ENCODE assay signal across 9 cellular contexts in the genomic region with DNA sequence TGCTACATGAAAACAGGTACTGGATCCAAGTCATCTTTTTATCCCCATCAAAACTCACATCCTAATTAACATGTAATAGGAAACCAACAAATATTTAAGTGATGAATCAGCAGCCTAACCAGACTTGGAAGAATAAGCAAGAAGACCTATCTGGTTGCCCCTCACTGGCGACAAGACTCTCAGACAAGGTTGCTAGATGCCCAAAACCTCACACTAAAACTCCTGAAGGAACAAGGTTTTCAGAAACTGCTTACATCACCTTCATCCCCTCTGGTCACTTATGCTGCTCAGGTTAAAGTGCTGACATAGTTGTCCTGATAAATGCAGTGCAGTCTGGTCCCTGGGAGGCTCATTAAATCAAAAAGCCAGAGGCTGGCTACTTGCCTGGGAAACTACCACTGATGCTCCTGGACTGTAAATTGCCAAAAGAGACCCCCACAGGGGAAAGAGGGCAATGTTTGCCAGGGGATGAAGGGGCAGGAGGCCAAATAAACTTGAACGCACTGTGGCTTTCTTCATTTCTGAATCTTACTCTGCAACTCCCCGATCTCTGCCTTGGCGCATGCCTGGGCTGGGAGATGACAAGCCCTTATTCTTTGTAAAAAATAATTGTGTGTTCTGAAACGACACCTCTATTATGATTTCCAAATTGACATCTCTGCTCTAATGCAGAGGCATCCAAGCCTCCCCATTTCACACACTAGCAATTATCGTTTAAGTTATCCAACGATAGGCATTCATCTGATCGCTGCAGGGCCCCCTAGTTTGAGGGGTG.
DNase-seq lines count a peak whose midpoint lies in the region; ATAC-seq and TF ChIP-seq lines count a peak whose summit lies in the region.
"Had no signal": no experiment of that assay in that cellular context is flagged by ENCODE, and none has a peak within 500 bp of the region (broad histone marks: within the 10 kb centered on the region; RNA-seq: fewer than 3 reads in every experiment).

No MANE protein-coding gene starts in this region.

- TF ChIP-seq EP300 in SK-N-SH (IDR thresholded peaks at IDR 0.05; ENCODE audit: borderline replicate concordance in 1 of 2, low read depth in 1 of 2, low read length in 1 of 2), result no peak

- H3K9me3 Mint-ChIP-seq in stimulated activated effector memory CD8-positive, alpha-beta T cell treated with anti-CD3 and anti-CD28 coated beads, Interleukin-12 subunit alpha, Interleukin-12 subunit beta, amount 100 ng/mL, for 72 hours, result no peaks in the 10 kb centered on the region
- H3K9me3 Mint-ChIP-seq: T-cell had no signal

- H3K27ac Mint-ChIP-seq in stimulated activated effector memory CD8-positive, alpha-beta T cell treated with anti-CD3 and anti-CD28 coated beads, Interleukin-12 subunit alpha, Interleukin-12 subunit beta, amount 100 ng/mL, for 72 hours, result peak overlapping the region; percentile 50
- H3K27ac Mint-ChIP-seq: T-cell had no signal

- CTCF ChIA-PET in SK-N-SH (lab: Yijun Ruan, JAX), result interaction anchor here (3.2 to 3.5 kb wide), 2 partner anchors 8 to 17 kb away, joined by 10 to 21 read pairs; no protein-coding TSS in a partner anchor

- H3K27me3 ChIP-seq in SK-N-SH (ENCODE audit: insufficient read depth) (no peaks in the 10 kb centered on the region), fibroblast of lung (ENCODE audit: control insufficient read depth, insufficient read depth, low read length) (no peaks in the 10 kb centered on the region), body of pancreas (no peaks in the 10 kb centered on the region)

- H3K4me1 Mint-ChIP-seq in stimulated activated effector memory CD8-positive, alpha-beta T cell treated with anti-CD3 and anti-CD28 coated beads, Interleukin-12 subunit alpha, Interleukin-12 subunit beta, amount 100 ng/mL, for 72 hours, result peaks cover 15% of the 10 kb centered on the region

- H3K4me2 ChIP-seq in SK-N-SH (0 out of 2 replicates have a peak overlapping the region, but pooled peaks have one; percentile 14), fibroblast of lung (ENCODE audit: extremely low read depth, insufficient read depth, low read length) (no peak overlapping the region)

- H3F3A ChIP-seq in SK-N-SH (replicated peaks; ENCODE audit: insufficient read depth), result peaks cover 17% of the 10 kb centered on the region

- H3K9me3 ChIP-seq in SK-N-SH (no peaks in the 10 kb centered on the region), fibroblast of lung (ENCODE audit: control insufficient read depth, insufficient read depth, low read depth, low read length) (no peaks in the 10 kb centered on the region), body of pancreas (no peaks in the 10 kb centered on the region)

- no peak for TF ChIP-seq RAD21 in SK-N-SH (IDR thresholded peaks at IDR 0.05; ENCODE audit: low read length)

- 94% methylated on average over 8 of the region's 8 CpGs for WGBS in SK-N-SH (ENCODE audit: low lambda C conversion rate)
- 89 to 93% methylated on average over 8 of the region's 8 CpGs for WGBS in body of pancreas, 2 donors

- H3K79me2 ChIP-seq in SK-N-SH (ENCODE audit: insufficient read depth), result peaks cover 91% of the 10 kb centered on the region
- peaks cover 11% of the 10 kb centered on the region for H3K79me2 ChIP-seq in fibroblast of lung (ENCODE audit: control insufficient read depth, insufficient read depth, low read length)

- no peak overlapping the region for H2AFZ ChIP-seq in SK-N-SH (ENCODE audit: low read depth)
- H2AFZ ChIP-seq in fibroblast of lung (ENCODE audit: low read length), result no peak overlapping the region

- TF ChIP-seq POLR2A in body of pancreas (IDR thresholded peaks at IDR 0.05), result no peak

- no peak for TF ChIP-seq CTCF in SK-N-SH (IDR thresholded peaks at IDR 0.05)
- no peak for TF ChIP-seq CTCF in fibroblast of lung (conservative IDR thresholded peaks at IDR 0.05 in 1 of 2, IDR thresholded peaks at IDR 0.05 in 1 of 2; ENCODE audit: low read depth in 1 of 2, low read length in 2 of 2)
- no peak for TF ChIP-seq CTCF in GM10266 (IDR thresholded peaks at IDR 0.05; ENCODE audit: control insufficient read depth, insufficient read depth, low read depth, missing control alignments)
- TF ChIP-seq CTCF in body of pancreas (IDR thresholded peaks at IDR 0.05), result no peak

- H3K4me1 ChIP-seq in SK-N-SH (ENCODE audit: control insufficient read depth in 1 of 2, insufficient read depth in 2 of 2, low read depth in 1 of 2, low read length in 1 of 2), result peaks cover 6 to 43% of the 10 kb centered on the region in 2 experiments; a peak in 3 of 4 replicates
- peaks cover 5% of the 10 kb centered on the region for H3K4me1 ChIP-seq in fibroblast of lung (ENCODE audit: control insufficient read depth, extremely low read depth, insufficient read depth, low read length)
- H3K4me1 ChIP-seq in body of pancreas, result peaks cover 24% of the 10 kb centered on the region

- H3K27ac ChIP-seq in SK-N-SH (ENCODE audit: low read depth in 2 of 2, low read length in 1 of 2) (peak overlapping the region; percentile 23 to 43; a peak in 2 of 4 replicates), fibroblast of lung (ENCODE audit: insufficient read depth, low read length) (no peak overlapping the region), body of pancreas (no peak overlapping the region)

- no peak overlapping the region for H3K4me3 Mint-ChIP-seq in stimulated activated effector memory CD8-positive, alpha-beta T cell treated with anti-CD3 and anti-CD28 coated beads, Interleukin-12 subunit alpha, Interleukin-12 subunit beta, amount 100 ng/mL, for 72 hours
- H3K4me3 Mint-ChIP-seq: T-cell had no signal

- no peaks in the 10 kb centered on the region for H3K9me2 ChIP-seq in SK-N-SH

- ATAC-seq in left ventricle myocardium superior (peak; percentile 24), Right ventricle myocardium superior (ENCODE audit: poor library complexity) (no peak), body of pancreas (no peak)
- ATAC-seq in stimulated activated effector memory CD8-positive, alpha-beta T cell treated with anti-CD3 and anti-CD28 coated beads, Interleukin-12 subunit alpha, Interleukin-12 subunit beta, amount 100 ng/mL, for 72 hours, result no peak
- ATAC-seq: T-cell had no signal

- H3K36me3 Mint-ChIP-seq in stimulated activated effector memory CD8-positive, alpha-beta T cell treated with anti-CD3 and anti-CD28 coated beads, Interleukin-12 subunit alpha, Interleukin-12 subunit beta, amount 100 ng/mL, for 72 hours, result peaks cover 6% of the 10 kb centered on the region

- peaks cover 52% of the 10 kb centered on the region for H4K20me1 ChIP-seq in SK-N-SH (ENCODE audit: insufficient read depth)
- no peaks in the 10 kb centered on the region for H4K20me1 ChIP-seq in fibroblast of lung (ENCODE audit: control insufficient read depth, extremely low read depth, insufficient read depth, low read length)

- H3K36me3 ChIP-seq in SK-N-SH (replicated peaks in 1 of 2; ENCODE audit: control insufficient read depth in 1 of 2, insufficient read depth in 2 of 2, low read length in 1 of 2) (peaks cover 0 to 5% of the 10 kb centered on the region in 2 experiments), fibroblast of lung (ENCODE audit: control insufficient read depth, insufficient read depth, low read length) (no peaks in the 10 kb centered on the region), body of pancreas (replicated peaks in 1 of 2; ENCODE audit: insufficient read depth in 1 of 2, low read depth in 2 of 2) (no peaks in the 10 kb centered on the region)

- DNase-seq in left ventricle myocardium superior (no peak), Right ventricle myocardium superior (no peak), SK-N-SH (no peak), fibroblast of lung (ENCODE audit: low read depth in 2 of 2) (peak; percentile 61 to 87), GM10266 (ENCODE audit: extremely low spot score) (no peak), amniotic stem cell (lab: John Stamatoyannopoulos, UW) (no peak), body of pancreas (no peak)
- DNase-seq in stimulated activated effector memory CD8-positive, alpha-beta T cell treated with anti-CD3 and anti-CD28 coated beads, Interleukin-12 subunit alpha, Interleukin-12 subunit beta, amount 100 ng/mL, for 72 hours (ENCODE audit: low spot score in 2 of 2), result no peak
- DNase-seq: T-cell had no signal

- intact Hi-C loops in left ventricle myocardium superior (cut with micrococcal nuclease) (no loop called here), Right ventricle myocardium superior (cut with DNase I) (no loop called here), body of pancreas (cut with DNase I) (no loop called here)

- POLR2A ChIA-PET in SK-N-SH (lab: Yijun Ruan, JAX), result no interaction called here

- H3K4me3 ChIP-seq in SK-N-SH (ENCODE audit: low read depth in 2 of 2, low read length in 1 of 2) (no peak overlapping the region), fibroblast of lung (replicated peaks in 1 of 4; ENCODE audit: control extremely low read depth in 1 of 4, insufficient read depth in 1 of 4, low read depth in 3 of 4, low read length in 4 of 4) (no peak overlapping the region), body of pancreas (no peak overlapping the region)

- no peak overlapping the region for H3K9ac ChIP-seq in SK-N-SH
- H3K9ac ChIP-seq in fibroblast of lung (ENCODE audit: insufficient read depth, low read length), result no peak overlapping the region

TF ChIP-seq in SK-N-SH, 30 proteins besides CTCF, POLR2A, EP300 and RAD21:
- no peak for TF ChIP-seq MEF2A (IDR thresholded peaks at IDR 0.05; ENCODE audit: borderline replicate concordance, low read depth)
- peak; percentile 41; the same call in 1 of the 2 replicates for TF ChIP-seq JUND (IDR thresholded peaks at IDR 0.05)

Comparison
In these comparisons a context has a peak if more than half of its experiments do, and no peak if none do; other contexts are left out.
1. DNase-seq: peak in fibroblast of lung (2 of 2); none in left ventricle myocardium superior (single experiment), Right ventricle myocardium superior (single experiment), SK-N-SH (single experiment), stimulated activated effector memory CD8-positive, alpha-beta T cell treated with anti-CD3 and anti-CD28 coated beads, Interleukin-12 subunit alpha, Interleukin-12 subunit beta, amount 100 ng/mL, for 72 hours (0 of 2), GM10266 (single experiment), amniotic stem cell (single experiment) and body of pancreas (0 of 4).
2. H3K27ac ChIP-seq: peak in SK-N-SH (2 of 2); none in fibroblast of lung (single experiment) and body of pancreas (0 of 4).